8 cellular contexts compared by ENCODE assay signal in genomic region chr13:36130542-36131214, GRCh38. TPM values are rescaled to one million over a fixed set of nuclear protein-coding genes. Genes with fewer than 3 reads are reported as not detected.
DNase-seq lines count a peak whose midpoint lies in the region; ATAC-seq and TF ChIP-seq lines count a peak whose summit lies in the region.

No MANE protein-coding gene starts in this region.

- CTCF ChIA-PET in BJ (lab: Yijun Ruan, JAX) = no interaction called here
- CTCF ChIA-PET in CD8-positive, alpha-beta T cell (lab: Charles Lee) = no interaction called here

- no peak overlapping the region for H3K4me3 Mint-ChIP-seq in CD8-positive, alpha-beta T cell

- no peak overlapping the region for H2AK5ac ChIP-seq in neuronal stem cell (ENCODE audit: low read depth, low read length)

- no peak overlapping the region for H4K8ac ChIP-seq in neuronal stem cell (ENCODE audit: low read depth, low read length)

- no peak overlapping the region for H2BK120ac ChIP-seq in neuronal stem cell (ENCODE audit: low read depth, low read length)

- H3K27me3 Mint-ChIP-seq in CD8-positive, alpha-beta T cell (ENCODE audit: low read depth) = peaks cover 30% of the 10 kb centered on the region

- H2BK15ac ChIP-seq in neuronal stem cell (ENCODE audit: low read length) = no peak overlapping the region

- H3K36me3 ChIP-seq in BJ (ENCODE audit: control insufficient read depth, insufficient read depth, low read length) (no peaks in the 10 kb centered on the region), neuronal stem cell (replicated peaks in 1 of 2; ENCODE audit: control insufficient read depth in 2 of 2, insufficient read depth in 2 of 2, low read length in 2 of 2) (peaks cover 0 to 2% of the 10 kb centered on the region in 2 donors)
- H3K36me3 ChIP-seq in CD8-positive, alpha-beta T cell (ENCODE audit: insufficient read depth, low read length) = no peaks in the 10 kb centered on the region

- no peak overlapping the region for H3K4ac ChIP-seq in neuronal stem cell (ENCODE audit: low read length)

- H3K4me3 ChIP-seq in BJ (ENCODE audit: low read depth, low read length) = peak overlapping the region; percentile 39
- H3K4me3 ChIP-seq in epithelial cell of proximal tubule (ENCODE audit: low read depth, low read length) = peak overlapping the region; percentile 55
- peak overlapping the region; percentile 63 to 83 for H3K4me3 ChIP-seq in neuronal stem cell (ENCODE audit: low read length in 2 of 2)
- no peak overlapping the region for H3K4me3 ChIP-seq in CD8-positive, alpha-beta T cell (ENCODE audit: low read depth, low read length)

- H3K27ac ChIP-seq in neuronal stem cell (replicated peaks; ENCODE audit: low read length) = no peak overlapping the region
- no peak overlapping the region for H3K27ac ChIP-seq in CD8-positive, alpha-beta T cell (ENCODE audit: low read depth, low read length)

- H2BK5ac ChIP-seq in neuronal stem cell (ENCODE audit: low read length) = peak overlapping the region; percentile 17

- no peak overlapping the region for H2BK12ac ChIP-seq in neuronal stem cell (ENCODE audit: low read length)

- DNase-seq in BJ (ENCODE audit: low read depth) (no peak), NCI-H2227 (lab: John Stamatoyannopoulos, UW; ENCODE audit: unreplicated experiment) (peak; percentile 52), epithelial cell of proximal tubule (ENCODE audit: low read depth) (no peak), neuronal stem cell (ENCODE audit: low spot score) (peak; percentile 37), LoVo (ENCODE audit: low spot score) (no peak)
- DNase-seq in stimulated activated CD4-positive, alpha-beta T cell treated with anti-CD3 and anti-CD28 coated beads, Interleukin-2, amount 100 ng/mL, for 24 hours = no peak
- no peak for DNase-seq in CD8-positive, alpha-beta T cell

- ATAC-seq in CD8-positive, alpha-beta T cell = no peak
- no peak for ATAC-seq in HG03378 (IDR thresholded peaks at IDR 0.05; ENCODE audit: unreplicated experiment)

- no peaks in the 10 kb centered on the region for H3K36me3 Mint-ChIP-seq in CD8-positive, alpha-beta T cell

- peaks cover 4 to 5% of the 10 kb centered on the region in 2 donors for H3K4me1 ChIP-seq in neuronal stem cell (ENCODE audit: control insufficient read depth in 2 of 2, insufficient read depth in 1 of 2, low read depth in 1 of 2, low read length in 2 of 2)
- H3K4me1 ChIP-seq in CD8-positive, alpha-beta T cell (ENCODE audit: insufficient read depth, low read length) = no peaks in the 10 kb centered on the region

- no peaks in the 10 kb centered on the region for H3K79me1 ChIP-seq in neuronal stem cell (ENCODE audit: low read depth, low read length)

- H3K27me3 ChIP-seq in BJ (ENCODE audit: control insufficient read depth, insufficient read depth, low read length) = peaks cover 8% of the 10 kb centered on the region
- peaks cover 0 to 29% (median 16%) of the 10 kb centered on the region in 3 experiments for H3K27me3 ChIP-seq in neuronal stem cell (ENCODE audit: control insufficient read depth in 3 of 3, insufficient read depth in 3 of 3, low read depth in 1 of 3, low read length in 3 of 3)
- H3K27me3 ChIP-seq in CD8-positive, alpha-beta T cell (ENCODE audit: insufficient read depth, low read length) = no peaks in the 10 kb centered on the region

- no CpG with 5 or more reads among the region's 61 CpGs for WGBS in neuronal stem cell (ENCODE audit: extremely low coverage in 2 of 2, insufficient read length in 2 of 2, insufficient replicate concordance in 1 of 2), 2 donors

- H3K4me2 ChIP-seq in neuronal stem cell (ENCODE audit: insufficient read depth, low read length, poor library complexity, severe bottlenecking) = peak overlapping the region; percentile 90

- no peaks in the 10 kb centered on the region for H3K4me1 Mint-ChIP-seq in CD8-positive, alpha-beta T cell (ENCODE audit: low read depth)

- H3K9ac ChIP-seq in neuronal stem cell (ENCODE audit: low read depth, low read length, poor library complexity) = peak overlapping the region; percentile 34

- no peak overlapping the region for H4K91ac ChIP-seq in neuronal stem cell (ENCODE audit: low read depth, low read length, poor library complexity)

- no peak overlapping the region for H3K23ac ChIP-seq in neuronal stem cell (ENCODE audit: low read depth, low read length, poor library complexity)

- intact Hi-C loops in CD8-positive, alpha-beta T cell (cut with DNase I, micrococcal nuclease) = no loop called here

- no peak overlapping the region for H3K27ac Mint-ChIP-seq in CD8-positive, alpha-beta T cell

- H3K18ac ChIP-seq in neuronal stem cell (ENCODE audit: low read length) = peak overlapping the region; percentile 40

- H3K9me3 ChIP-seq in neuronal stem cell (replicated peaks in 1 of 2; ENCODE audit: control insufficient read depth in 2 of 2, insufficient read depth in 1 of 2, low read depth in 1 of 2, low read length in 2 of 2) = no peaks in the 10 kb centered on the region
- no peaks in the 10 kb centered on the region for H3K9me3 ChIP-seq in CD8-positive, alpha-beta T cell (ENCODE audit: low read length)

- POLR2A ChIA-PET in BJ (lab: Charles Lee) = no interaction called here
- POLR2A ChIA-PET in CD8-positive, alpha-beta T cell (lab: Charles Lee) = no interaction called here

- H3K14ac ChIP-seq in neuronal stem cell (ENCODE audit: low read length) = no peak overlapping the region

- H2AFZ ChIP-seq in neuronal stem cell (ENCODE audit: low read length) = peak overlapping the region; percentile 98

- H3K9me3 Mint-ChIP-seq in CD8-positive, alpha-beta T cell = no peaks in the 10 kb centered on the region

- TF ChIP-seq CTCF in BJ (IDR thresholded peaks at IDR 0.05; ENCODE audit: insufficient read depth, low read depth, low read length) (no peak), epithelial cell of proximal tubule (conservative IDR thresholded peaks at IDR 0.05; ENCODE audit: low read depth, low read length) (no peak)
- no peak for TF ChIP-seq CTCF in CD8-positive, alpha-beta T cell (IDR thresholded peaks at IDR 0.05)

RNA-seq across cellular contexts. Expression of gene DCLK1, which starts 0.5 kb away (rescaled TPM):
- polyA plus RNA-seq in BJ (2011; rRNA removed) = 0.69 and 1.1 TPM in 2 replicates
- 0.85 and 2.0 TPM in 2 replicates for polyA minus RNA-seq in BJ (2011; rRNA and poly(A)+ RNA removed)
- 1.2 and 2.2 TPM in 2 replicates for total RNA-seq in epithelial cell of proximal tubule
- polyA plus RNA-seq in neuronal stem cell (2013, experiment 1 of 2) = 5.6 TPM
- polyA plus RNA-seq in neuronal stem cell (2013, experiment 2 of 2) = 5.9 TPM
- total RNA-seq in CD8-positive, alpha-beta T cell = not detected

Comparison
In these comparisons a context has a peak if more than half of its experiments do, and no peak if none do; other contexts are left out.
1. DNase-seq: peak in NCI-H2227 (single experiment) and neuronal stem cell (single experiment); none in BJ (single experiment), epithelial cell of proximal tubule (single experiment), stimulated activated CD4-positive, alpha-beta T cell treated with anti-CD3 and anti-CD28 coated beads, Interleukin-2, amount 100 ng/mL, for 24 hours (0 of 2), CD8-positive, alpha-beta T cell (0 of 7) and LoVo (single experiment).